Comparison of ENCODE assay signal across 24 cellular contexts in the genomic region with DNA sequence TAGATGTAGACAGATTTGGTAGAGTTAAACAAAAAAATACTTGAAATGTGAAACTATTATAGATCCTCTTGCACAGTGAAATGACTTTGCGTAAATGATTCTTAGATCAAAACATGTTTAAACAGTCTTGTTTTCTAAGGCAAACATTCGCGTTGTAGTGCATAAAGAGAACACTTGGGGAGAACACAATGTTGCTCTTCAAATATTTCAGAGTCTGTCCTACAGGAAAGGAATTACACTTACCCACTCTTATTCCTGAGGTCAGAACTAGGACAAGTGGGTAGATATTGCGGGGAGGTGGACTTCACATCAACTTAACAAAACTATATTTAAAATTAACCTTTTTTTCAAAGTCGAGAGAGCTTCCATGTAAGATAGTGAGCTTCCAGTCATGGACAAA.
"Had no signal": no experiment of that assay in that cellular context is flagged by ENCODE, and none has a peak within 500 bp of the region (broad histone marks: within the 10 kb centered on the region; RNA-seq: fewer than 3 reads in every experiment).

No MANE protein-coding gene starts in this region.

- H3K9me3 Mint-ChIP-seq: stimulated activated memory B cell treated with anti-CD40 and anti-IgM and Interleukin-4, amounts not matched to agents 10 μg/mL and 1 μg/mL and 100 μg/mL, for 72 hours had no signal

- H3K4me3 ChIP-seq: hepatocyte, mucosa of descending colon, ovary, right atrium auricular region, right lobe of liver, smooth muscle cell, transverse colon, uterus had no signal

- H3K4me3 Mint-ChIP-seq: memory B cell; naive thymus-derived CD4-positive, alpha-beta T cell; natural killer cell treated with Interleukin-12 subunit alpha and Interleukin-12 subunit beta and Interleukin-15 and Interleukin-18, amount 100 ng/mL, for 72 hours; stimulated activated memory B cell treated with anti-CD40 and anti-IgM and Interleukin-4, amounts not matched to agents 10 μg/mL and 1 μg/mL and 100 μg/mL, for 72 hours; stimulated activated naive CD8-positive, alpha-beta T cell treated with anti-CD3 and anti-CD28 coated beads, Interleukin-15, amount 100 ng/mL, for 72 hours had no signal

- H3K9me3 ChIP-seq: mucosa of descending colon, ovary, right atrium auricular region, right lobe of liver, transverse colon, uterus had no signal

- H3K27ac ChIP-seq: hepatocyte, ovary, right atrium auricular region, right lobe of liver, transverse colon, uterus had no signal

- H3K4me1 Mint-ChIP-seq: memory B cell; naive thymus-derived CD4-positive, alpha-beta T cell; stimulated activated memory B cell treated with anti-CD40 and anti-IgM and Interleukin-4, amounts not matched to agents 10 μg/mL and 1 μg/mL and 100 μg/mL, for 72 hours; stimulated activated naive CD8-positive, alpha-beta T cell treated with anti-CD3 and anti-CD28 coated beads, Interleukin-15, amount 100 ng/mL, for 72 hours had no signal

- H3K4me1 ChIP-seq: right atrium auricular region, right lobe of liver, transverse colon, uterus had no signal

- H3K36me3 ChIP-seq: ovary, right atrium auricular region, right lobe of liver, transverse colon, uterus had no signal

- DNase-seq: kidney glomerular epithelial cell; left cardiac atrium; midbrain; mucosa of descending colon; naive thymus-derived CD4-positive, alpha-beta T cell; ovary; right lobe of liver; stimulated activated CD4-positive, alpha-beta T cell treated with anti-CD3 and anti-CD28 coated beads, Interleukin-1b, Interleukin-23, amount 100 ng/mL, for 48 hours; stimulated activated CD4-positive, alpha-beta T cell treated with anti-CD3 and anti-CD28 coated beads, Interleukin-2, amount 100 ng/mL, for 48 hours; stimulated activated CD4-positive, alpha-beta T cell treated with anti-CD3 and anti-CD28 coated beads, Interleukin-4, amount 100 ng/mL, for 4 hours; stimulated activated CD8-positive, alpha-beta memory T cell treated with anti-CD3 and anti-CD28 coated beads, Interleukin-4, amount 100 ng/mL, for 48 hours; stimulated activated naive CD4-positive, alpha-beta T cell treated with Interleukin-2 at 50 U/mL for 16 hours; stimulated activated naive CD8-positive, alpha-beta T cell treated with anti-CD3 and anti-CD28 coated beads, Interleukin-15, amount 100 ng/mL, for 72 hours; substantia nigra; transverse colon; uterus had no signal

- H3K27me3 Mint-ChIP-seq: memory B cell; naive thymus-derived CD4-positive, alpha-beta T cell; natural killer cell treated with Interleukin-12 subunit alpha and Interleukin-12 subunit beta and Interleukin-15 and Interleukin-18, amount 100 ng/mL, for 72 hours; progenitor cell of endocrine pancreas; stimulated activated memory B cell treated with anti-CD40 and anti-IgM and Interleukin-4, amounts not matched to agents 10 μg/mL and 1 μg/mL and 100 μg/mL, for 72 hours; stimulated activated naive CD8-positive, alpha-beta T cell treated with anti-CD3 and anti-CD28 coated beads, Interleukin-15, amount 100 ng/mL, for 72 hours had no signal

- H3K27me3 ChIP-seq: ovary, right atrium auricular region, right lobe of liver, transverse colon, uterus had no signal

- ATAC-seq: left cardiac atrium; left lobe of liver; mucosa of descending colon; naive thymus-derived CD4-positive, alpha-beta T cell; natural killer cell treated with Interleukin-12 subunit alpha and Interleukin-12 subunit beta and Interleukin-15 and Interleukin-18, amount 100 ng/mL, for 72 hours; right lobe of liver; stimulated activated memory B cell treated with anti-CD40 and anti-IgM and Interleukin-4, amounts not matched to agents 10 μg/mL and 1 μg/mL and 100 μg/mL, for 72 hours; stimulated activated naive CD8-positive, alpha-beta T cell treated with anti-CD3 and anti-CD28 coated beads, Interleukin-15, amount 100 ng/mL, for 72 hours had no signal

- H3K27ac Mint-ChIP-seq: memory B cell; naive thymus-derived CD4-positive, alpha-beta T cell; natural killer cell treated with Interleukin-12 subunit alpha and Interleukin-12 subunit beta and Interleukin-15 and Interleukin-18, amount 100 ng/mL, for 72 hours; progenitor cell of endocrine pancreas; stimulated activated memory B cell treated with anti-CD40 and anti-IgM and Interleukin-4, amounts not matched to agents 10 μg/mL and 1 μg/mL and 100 μg/mL, for 72 hours; stimulated activated naive CD8-positive, alpha-beta T cell treated with anti-CD3 and anti-CD28 coated beads, Interleukin-15, amount 100 ng/mL, for 72 hours had no signal

- H3K36me3 Mint-ChIP-seq: memory B cell; naive thymus-derived CD4-positive, alpha-beta T cell; natural killer cell treated with Interleukin-12 subunit alpha and Interleukin-12 subunit beta and Interleukin-15 and Interleukin-18, amount 100 ng/mL, for 72 hours; stimulated activated memory B cell treated with anti-CD40 and anti-IgM and Interleukin-4, amounts not matched to agents 10 μg/mL and 1 μg/mL and 100 μg/mL, for 72 hours had no signal
